ENCODE assay signal across 1 cellular context in genomic region chr1:23904748-23905357, GRCh38.
TF ChIP-seq lines count a peak whose summit lies in the region.

No MANE protein-coding gene starts in this region.

TF ChIP-seq in GM12878, 131 proteins besides CTCF, POLR2A, EP300 and RAD21 (continued from another document):
- TF ChIP-seq RFX5 (IDR thresholded peaks at IDR 0.05; ENCODE audit: low read depth, low read length) (no peak), SUPT20H (IDR thresholded peaks at IDR 0.05; ENCODE audit: borderline replicate concordance, control insufficient read depth, low read depth, low read length) (no peak), CHD2 (IDR thresholded peaks at IDR 0.05; ENCODE audit: borderline replicate concordance, low read depth, low read length) (0 out of 2 replicates have a peak, but pooled peaks have one; percentile 21), RB1 (IDR thresholded peaks at IDR 0.05; ENCODE audit: borderline replicate concordance) (no peak), ZNF274 (IDR thresholded peaks at IDR 0.05; ENCODE audit: insufficient read depth, insufficient read length) (no peak), SMAD1 (IDR thresholded peaks at IDR 0.05; ENCODE audit: low read depth, partially characterized antibody) (peak; percentile 50), TARDBP (IDR thresholded peaks at IDR 0.05; ENCODE audit: borderline replicate concordance) (no peak), NR2F1 (conservative IDR thresholded peaks at IDR 0.05) (peak; percentile 56), NFIC (IDR thresholded peaks at IDR 0.05; ENCODE audit: low read depth, low read length) (no peak), EGR1 (IDR thresholded peaks at IDR 0.05; ENCODE audit: borderline replicate concordance in 1 of 2, low read depth in 2 of 2, low read length in 2 of 2) (no peak), PAX8 (IDR thresholded peaks at IDR 0.05) (no peak), SREBF2 (IDR thresholded peaks at IDR 0.05; ENCODE audit: low read length) (no peak), SIN3A (IDR thresholded peaks at IDR 0.05; ENCODE audit: low read depth, low read length) (no peak), IRF4 (IDR thresholded peaks at IDR 0.05; ENCODE audit: low read depth, low read length) (peak; percentile 64), ZZZ3 (IDR thresholded peaks at IDR 0.05; ENCODE audit: control insufficient read depth, insufficient read length, low read depth) (no peak), ELK1 (IDR thresholded peaks at IDR 0.05; ENCODE audit: low read depth, low read length) (no peak), USF1 (IDR thresholded peaks at IDR 0.05; ENCODE audit: borderline replicate concordance, extremely low read length, insufficient read depth, low read depth, low read length) (no peak), TBL1XR1 (IDR thresholded peaks at IDR 0.05; ENCODE audit: low read depth, low read length) (no peak), CEBPB (IDR thresholded peaks at IDR 0.05; ENCODE audit: borderline replicate concordance in 1 of 2, low read depth in 2 of 2, low read length in 2 of 2) (peak in 1 of 2 experiments; percentile 20; a peak in 1 of 4 replicates), MYC (IDR thresholded peaks at IDR 0.05; ENCODE audit: insufficient read depth, insufficient read length, insufficient replicate concordance, low read length, severe bottlenecking) (no peak), RUNX3 (IDR thresholded peaks at IDR 0.05; ENCODE audit: low read length) (no peak), ESRRA (IDR thresholded peaks at IDR 0.05; ENCODE audit: low read length) (no peak), ATF7 (IDR thresholded peaks at IDR 0.05; ENCODE audit: low read depth) (peak; percentile 57; the same call in 1 of the 2 replicates), ZNF217 (IDR thresholded peaks at IDR 0.05) (no peak), MXI1 (IDR thresholded peaks at IDR 0.05; ENCODE audit: low read depth, low read length) (no peak)
